19 cellular contexts compared by ENCODE assay signal in the genomic region with DNA sequence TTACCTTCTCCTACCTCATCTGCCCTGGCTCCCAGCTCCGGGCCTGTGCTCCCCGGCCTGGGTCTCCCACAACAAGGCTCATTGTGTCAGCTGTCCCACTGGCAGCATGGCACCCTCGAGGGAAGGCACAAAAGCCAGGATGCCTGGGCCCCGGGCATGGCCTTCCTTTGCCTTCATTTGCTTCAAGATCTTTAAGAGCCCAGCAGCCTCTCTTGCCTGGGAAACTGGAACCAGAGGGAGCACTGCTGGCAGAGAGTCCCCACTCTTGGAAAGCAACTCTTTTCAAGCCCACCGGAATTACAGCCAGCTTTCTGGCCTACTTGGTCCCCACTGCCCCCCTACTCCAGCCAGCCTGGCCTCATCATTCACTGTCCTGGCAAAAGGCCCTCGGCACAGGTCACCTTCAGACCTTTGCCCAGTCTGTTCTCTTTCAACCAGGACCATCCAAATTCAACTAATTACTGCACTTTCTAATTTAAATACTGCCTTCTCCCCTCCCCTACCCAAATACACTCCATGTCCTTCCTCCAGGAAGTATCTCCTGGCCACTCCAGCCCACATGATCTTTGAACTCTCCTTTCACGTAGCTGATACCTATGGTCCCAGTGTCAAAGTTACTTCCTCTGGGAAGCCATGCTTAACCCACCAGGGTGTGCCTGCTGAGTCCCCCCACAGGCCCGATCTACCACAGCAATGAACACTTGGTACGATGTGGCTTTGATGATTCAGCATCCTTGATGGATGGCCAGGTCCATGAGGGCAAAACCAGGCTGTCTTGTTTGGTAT. TPM values are rescaled to one million over a fixed set of nuclear protein-coding genes. Genes with fewer than 3 reads are reported as not detected.
A peak's percentile ranks its signal among the peaks of the same experiment; 100 is the strongest.
DNase-seq lines count a peak whose midpoint lies in the region; ATAC-seq and TF ChIP-seq lines count a peak whose summit lies in the region.
"Had no signal": no experiment of that assay in that cellular context is flagged by ENCODE, and none has a peak within 500 bp of the region (broad histone marks: within the 10 kb centered on the region; RNA-seq: fewer than 3 reads in every experiment).

No MANE protein-coding gene starts in this region.

- H3K4me1 Mint-ChIP-seq in brain = peaks cover 10% of the 10 kb centered on the region
- H3K4me1 Mint-ChIP-seq in stimulated activated memory B cell treated with anti-CD40 and anti-IgM and Interleukin-4, amounts not matched to agents 10 μg/mL and 1 μg/mL and 100 μg/mL, for 72 hours = peaks cover 35% of the 10 kb centered on the region
- H3K4me1 Mint-ChIP-seq: activated naive CD8-positive, alpha-beta T cell treated with anti-CD3 and anti-CD28 coated beads, Interleukin-2, amount 50 U/mL, for 24 hours had no signal

- no peak for ATAC-seq in activated naive CD4-positive, alpha-beta T cell treated with anti-CD3 and anti-CD28 coated beads, Interleukin-2, amount 50 U/mL, for 72 hours
- ATAC-seq in right lobe of liver = peak; percentile 79 to 86 (median 84)
- no peak for ATAC-seq in stimulated activated memory B cell treated with anti-CD40 and anti-IgM and Interleukin-4, amounts not matched to agents 10 μg/mL and 1 μg/mL and 100 μg/mL, for 72 hours
- ATAC-seq: activated naive CD8-positive, alpha-beta T cell treated with anti-CD3 and anti-CD28 coated beads, Interleukin-2, amount 50 U/mL, for 24 hours had no signal

- H3K27me3 Mint-ChIP-seq in brain = no peaks in the 10 kb centered on the region
- no peaks in the 10 kb centered on the region for H3K27me3 Mint-ChIP-seq in stimulated activated memory B cell treated with anti-CD40 and anti-IgM and Interleukin-4, amounts not matched to agents 10 μg/mL and 1 μg/mL and 100 μg/mL, for 72 hours
- H3K27me3 Mint-ChIP-seq: activated naive CD8-positive, alpha-beta T cell treated with anti-CD3 and anti-CD28 coated beads, Interleukin-2, amount 50 U/mL, for 24 hours; naive B cell had no signal

- intact Hi-C loops in right lobe of liver (cut with DNase I) = no loop called here

- TF ChIP-seq CTCF in brain (conservative IDR thresholded peaks at IDR 0.05) (no peak), right lobe of liver (IDR thresholded peaks at IDR 0.05) (no peak)

- H3K9me3 ChIP-seq in right lobe of liver = no peaks in the 10 kb centered on the region
- H3K9me3 ChIP-seq: esophagus squamous epithelium, MG63 had no signal

- peaks cover 0 to 60% (median 28%) of the 10 kb centered on the region in 4 donors for H3K4me1 ChIP-seq in right lobe of liver

- H3K27ac Mint-ChIP-seq in activated naive CD4-positive, alpha-beta T cell treated with anti-CD3 and anti-CD28 coated beads, Interleukin-2, amount 50 U/mL, for 72 hours = peak overlapping the region; percentile 45 to 91
- H3K27ac Mint-ChIP-seq in brain = peak overlapping the region; percentile 27 to 90 (median 63)
- peak overlapping the region; percentile 11 for H3K27ac Mint-ChIP-seq in stimulated activated memory B cell treated with anti-CD40 and anti-IgM and Interleukin-4, amounts not matched to agents 10 μg/mL and 1 μg/mL and 100 μg/mL, for 72 hours
- H3K27ac Mint-ChIP-seq: activated naive CD8-positive, alpha-beta T cell treated with anti-CD3 and anti-CD28 coated beads, Interleukin-2, amount 50 U/mL, for 24 hours had no signal

- DNase-seq in activated naive CD4-positive, alpha-beta T cell treated with anti-CD3 and anti-CD28 coated beads, Interleukin-2, amount 50 U/mL, for 72 hours (ENCODE audit: low spot score in 2 of 2) = no peak
- DNase-seq in activated naive CD4-positive, alpha-beta T cell treated with anti-CD3 and anti-CD28 coated beads, Interleukin-2, amount 50 U/mL, for 16 hours = no peak
- DNase-seq in right lobe of liver = peak; percentile 64 to 83 (median 78)
- no peak for DNase-seq in foreskin melanocyte
- DNase-seq in D341Med (ENCODE audit: low spot score) = no peak
- no peak for DNase-seq in DMS79 (lab: John Stamatoyannopoulos, UW)
- DNase-seq: activated CD8-positive, alpha-beta memory T cell treated with anti-CD3 and anti-CD28 coated beads for 24 hours; activated naive CD8-positive, alpha-beta T cell treated with anti-CD3 and anti-CD28 coated beads, Interleukin-2, amount 50 U/mL, for 24 hours; esophagus squamous epithelium; HCEC 1CT; MG63; naive B cell; NCI-H2227 treated with DMSO at 0.1 percent for 48 hours; NCI-H82; stimulated activated CD4-positive, alpha-beta T cell treated with anti-CD3 and anti-CD28 coated beads, Interleukin-4, amount 100 ng/mL, for 24 hours; T1000 had no signal

- H3K4me3 Mint-ChIP-seq in brain = no peak overlapping the region
- H3K4me3 Mint-ChIP-seq in stimulated activated memory B cell treated with anti-CD40 and anti-IgM and Interleukin-4, amounts not matched to agents 10 μg/mL and 1 μg/mL and 100 μg/mL, for 72 hours = no peak overlapping the region
- H3K4me3 Mint-ChIP-seq: activated naive CD8-positive, alpha-beta T cell treated with anti-CD3 and anti-CD28 coated beads, Interleukin-2, amount 50 U/mL, for 24 hours had no signal

- 42% methylated on average over 8 of the region's 9 CpGs for WGBS in right lobe of liver (ENCODE audit: insufficient coverage, low coverage, low lambda C conversion rate, missing lambda C conversion rate)

- H3K36me3 Mint-ChIP-seq in activated naive CD4-positive, alpha-beta T cell treated with anti-CD3 and anti-CD28 coated beads, Interleukin-2, amount 50 U/mL, for 72 hours = no peaks in the 10 kb centered on the region
- peaks cover 7% of the 10 kb centered on the region for H3K36me3 Mint-ChIP-seq in brain
- H3K36me3 Mint-ChIP-seq in stimulated activated memory B cell treated with anti-CD40 and anti-IgM and Interleukin-4, amounts not matched to agents 10 μg/mL and 1 μg/mL and 100 μg/mL, for 72 hours = peaks cover 18% of the 10 kb centered on the region
- H3K36me3 Mint-ChIP-seq: naive B cell had no signal

- H3K36me3 ChIP-seq in right lobe of liver = no peaks in the 10 kb centered on the region
- H3K36me3 ChIP-seq: MG63 had no signal

- H3K27ac ChIP-seq in right lobe of liver = peak overlapping the region; percentile 84 to 97 (median 90)
- H3K27ac ChIP-seq: esophagus squamous epithelium had no signal

- peak; percentile 63 for TF ChIP-seq POLR2A in right lobe of liver (IDR thresholded peaks at IDR 0.05)

- H3K27me3 ChIP-seq in right lobe of liver = no peaks in the 10 kb centered on the region
- H3K27me3 ChIP-seq: esophagus squamous epithelium, MG63 had no signal

- H3K9me3 Mint-ChIP-seq in activated naive CD4-positive, alpha-beta T cell treated with anti-CD3 and anti-CD28 coated beads, Interleukin-2, amount 50 U/mL, for 72 hours = no peaks in the 10 kb centered on the region
- H3K9me3 Mint-ChIP-seq in brain = no peaks in the 10 kb centered on the region
- no peaks in the 10 kb centered on the region for H3K9me3 Mint-ChIP-seq in stimulated activated memory B cell treated with anti-CD40 and anti-IgM and Interleukin-4, amounts not matched to agents 10 μg/mL and 1 μg/mL and 100 μg/mL, for 72 hours
- H3K9me3 Mint-ChIP-seq: activated naive CD8-positive, alpha-beta T cell treated with anti-CD3 and anti-CD28 coated beads, Interleukin-2, amount 50 U/mL, for 24 hours; naive B cell had no signal

- H3K4me3 ChIP-seq in right lobe of liver = no peak overlapping the region
- H3K4me3 ChIP-seq: esophagus squamous epithelium, MG63, smooth muscle cell had no signal

RNA-seq across cellular contexts. Expression of a gene that starts 8.9 kb away (rescaled TPM):
- total RNA-seq in activated naive CD4-positive, alpha-beta T cell treated with anti-CD3 and anti-CD28 coated beads, Interleukin-2, amount 50 U/mL, for 72 hours = 10 to 100 TPM; 17.3 to 24.9 TPM
- 96.5 TPM for polyA plus RNA-seq in brain (ENCODE audit: insufficient read depth, low read depth, low replicate concordance)
- 10 to 100 TPM; 13.4 to 21.8 (median 16.0) TPM for total RNA-seq in right lobe of liver

RNA-seq across cellular contexts. Expression of a gene that starts 24.2 kb away (rescaled TPM):
- total RNA-seq in activated naive CD4-positive, alpha-beta T cell treated with anti-CD3 and anti-CD28 coated beads, Interleukin-2, amount 50 U/mL, for 72 hours = 10 to 100 TPM; 15.6 to 22.7 TPM
- 37.2 TPM for polyA plus RNA-seq in brain (ENCODE audit: insufficient read depth, low read depth, low replicate concordance)
- total RNA-seq in right lobe of liver = 10 to 100 TPM in 4 of 6 experiments, 1 to 10 TPM in 2; 7.3 to 16.0 (median 12.6) TPM

RNA-seq across cellular contexts. Expression of a gene that starts 38.9 kb away (rescaled TPM):
- 10 to 100 TPM; 56.2 to 59.9 TPM for total RNA-seq in activated naive CD4-positive, alpha-beta T cell treated with anti-CD3 and anti-CD28 coated beads, Interleukin-2, amount 50 U/mL, for 72 hours
- 53.2 TPM for polyA plus RNA-seq in brain (ENCODE audit: insufficient read depth, low read depth, low replicate concordance)
- 10 to 100 TPM; 14.1 to 46.1 (median 22.7) TPM for total RNA-seq in right lobe of liver

RNA-seq across cellular contexts. Expression of a gene that starts 55.4 kb away (rescaled TPM):
- 10 to 100 TPM in 1 of 2 donors, 1 to 10 TPM in 1; 8.2 to 16.0 TPM for total RNA-seq in activated naive CD4-positive, alpha-beta T cell treated with anti-CD3 and anti-CD28 coated beads, Interleukin-2, amount 50 U/mL, for 72 hours
- polyA plus RNA-seq in brain (ENCODE audit: insufficient read depth, low read depth, low replicate concordance) = 53.4 TPM
- total RNA-seq in right lobe of liver = 10 to 100 TPM; 22.4 to 50.1 (median 41.0) TPM

Comparison
In these comparisons a context has a peak if more than half of its experiments do, and no peak if none do; other contexts are left out.
1. ATAC-seq: peak in right lobe of liver (4 of 4); none in activated naive CD4-positive, alpha-beta T cell treated with anti-CD3 and anti-CD28 coated beads, Interleukin-2, amount 50 U/mL, for 72 hours (0 of 2) and stimulated activated memory B cell treated with anti-CD40 and anti-IgM and Interleukin-4, amounts not matched to agents 10 μg/mL and 1 μg/mL and 100 μg/mL, for 72 hours (single experiment).
2. DNase-seq: peak in right lobe of liver (3 of 3); none in activated naive CD4-positive, alpha-beta T cell treated with anti-CD3 and anti-CD28 coated beads, Interleukin-2, amount 50 U/mL, for 72 hours (0 of 2), activated naive CD4-positive, alpha-beta T cell treated with anti-CD3 and anti-CD28 coated beads, Interleukin-2, amount 50 U/mL, for 16 hours (single experiment), foreskin melanocyte (single experiment), D341Med (single experiment) and DMS79 (single experiment).
3. H3K27ac Mint-ChIP-seq: peak in every context shown above with its lines; median percentile 68 in activated naive CD4-positive, alpha-beta T cell treated with anti-CD3 and anti-CD28 coated beads, Interleukin-2, amount 50 U/mL, for 72 hours; 63 in brain; 11 in stimulated activated memory B cell treated with anti-CD40 and anti-IgM and Interleukin-4, amounts not matched to agents 10 μg/mL and 1 μg/mL and 100 μg/mL, for 72 hours.